Comparison of ENCODE assay signal across 1 cellular context in genomic region chr17:83119987-83120864, GRCh38.
TF ChIP-seq lines count a peak whose summit lies in the region.

No MANE protein-coding gene starts in this region.

TF ChIP-seq in GM23338, 12 proteins besides CTCF, POLR2A, EP300 and RAD21 (continued from another document):
- TF ChIP-seq ZNF462 (CRISPR knock-in tag; IDR thresholded peaks at IDR 0.05) (no peak), EZH2phosphoT487 (IDR thresholded peaks at IDR 0.05; ENCODE audit: unreplicated experiment) (no peak), CREB1 (CRISPR knock-in tag; IDR thresholded peaks at IDR 0.05; ENCODE audit: low read depth) (no peak), EZH2 (IDR thresholded peaks at IDR 0.05; ENCODE audit: low read depth, unreplicated experiment) (no peak)
